8 cellular contexts compared by ENCODE assay signal in genomic region chr1:148371551-148371994, GRCh38.
A peak's percentile ranks its signal among the peaks of the same experiment; 100 is the strongest.
DNase-seq lines count a peak whose midpoint lies in the region; ATAC-seq and TF ChIP-seq lines count a peak whose summit lies in the region.
"Not testable (repeated sequence)": the region's sequence is repeated elsewhere in the genome, so short reads cannot be mapped to it uniquely, and the experiment has no call there.

No MANE protein-coding gene starts in this region.

- TF ChIP-seq CTCF in WI38 (IDR thresholded peaks at IDR 0.05; ENCODE audit: low read depth, low read length) = peak; percentile 48
- TF ChIP-seq CTCF in neural crest cell (conservative IDR thresholded peaks at IDR 0.05) = peak; percentile 85

- H3K36me3 Mint-ChIP-seq in neural crest cell (ENCODE audit: low read depth) = not testable (repeated sequence)

- ATAC-seq in HG02852 (IDR thresholded peaks at IDR 0.05; ENCODE audit: unreplicated experiment) = peak; percentile 47

- not testable (repeated sequence) for H3K27ac Mint-ChIP-seq in neural crest cell (ENCODE audit: unreplicated experiment)

- DNase-seq in D341Med (ENCODE audit: low spot score) = peak; percentile 54
- DNase-seq in NCI-H526 (lab: John Stamatoyannopoulos, UW) = peak; percentile 92 to 97
- DNase-seq in anterior cingulate cortex (lab: John Stamatoyannopoulos, UW) = peak in 50 of 58 donors; percentile 4 to 77 (median 35)
- DNase-seq in globus pallidus (ENCODE audit: low spot score) = peak; percentile 68
- DNase-seq in neural crest cell (ENCODE audit: low read depth, low spot score) = peak; percentile 53
- peak; percentile 50 to 66 for DNase-seq in stimulated activated CD8-positive, alpha-beta memory T cell treated with anti-CD3 and anti-CD28 coated beads, Interleukin-7, amount 100 ng/mL, for 4 hours (ENCODE audit: low read depth in 2 of 2)

- H3K27me3 Mint-ChIP-seq in neural crest cell (ENCODE audit: low read depth) = not testable (repeated sequence)

- H3K4me3 Mint-ChIP-seq in neural crest cell = not testable (repeated sequence)

- peaks cover 11% of the 10 kb centered on the region for H3K4me1 Mint-ChIP-seq in neural crest cell

- H3K4me3 ChIP-seq in WI38 (ENCODE audit: low read depth, low read length) = not testable (repeated sequence)

- not testable (repeated sequence) for H3K9me3 Mint-ChIP-seq in neural crest cell

Comparison
In these comparisons a context has a peak if more than half of its experiments do, and no peak if none do; other contexts are left out.
1. DNase-seq: peak in every context shown above with its lines; median percentile 94 in NCI-H526; 68 in globus pallidus; 58 in stimulated activated CD8-positive, alpha-beta memory T cell treated with anti-CD3 and anti-CD28 coated beads, Interleukin-7, amount 100 ng/mL, for 4 hours; 54 in D341Med; 53 in neural crest cell; 35 in anterior cingulate cortex.